9 cellular contexts compared by ENCODE assay signal in genomic region chr9:113621309-113621791, GRCh38.
DNase-seq lines count a peak whose midpoint lies in the region; ATAC-seq and FAIRE-seq lines count a peak whose summit lies in the region.
"Had no signal": no experiment of that assay in that cellular context is flagged by ENCODE, and none has a peak within 500 bp of the region (broad histone marks: within the 10 kb centered on the region; RNA-seq: fewer than 3 reads in every experiment).

No MANE protein-coding gene starts in this region.

- WGBS in adipose tissue, 3 donors: 33 to 56% (median 44%) methylated on average over 14 of the region's 14 CpGs

- ATAC-seq in left ventricle myocardium superior (peak; percentile 77), GM18870 (IDR thresholded peaks at IDR 0.05; ENCODE audit: unreplicated experiment) (no peak)

- H3K27ac ChIP-seq in adipose tissue (ENCODE audit: low read depth, low read length): peak overlapping the region; percentile 71

- peak; percentile 88 for FAIRE-seq in G401.6 (lab: Jason Lieb, UNC)
- FAIRE-seq: TTC549 had no signal

- intact Hi-C loops in left ventricle myocardium superior (cut with micrococcal nuclease): no loop called here

- DNase-seq in left ventricle myocardium superior (peak; percentile 86), renal cortical epithelial cell (ENCODE audit: low read depth) (peak; percentile 93), GM19240 (ENCODE audit: insufficient read length, low spot score) (no peak), NCI-H2029 treated with DMSO at 0.1 percent for 48 hours (lab: John Stamatoyannopoulos, UW) (no peak)
- no peak for DNase-seq in activated naive CD4-positive, alpha-beta T cell treated with anti-CD3 and anti-CD28 coated beads, Interleukin-2, amount 50 U/mL, for 16 hours

Comparison
In these comparisons a context has a peak if more than half of its experiments do, and no peak if none do; other contexts are left out.
1. DNase-seq: peak in left ventricle myocardium superior (single experiment) and renal cortical epithelial cell (single experiment); none in GM19240 (single experiment), NCI-H2029 treated with DMSO at 0.1 percent for 48 hours (single experiment) and activated naive CD4-positive, alpha-beta T cell treated with anti-CD3 and anti-CD28 coated beads, Interleukin-2, amount 50 U/mL, for 16 hours (single experiment).